In the genomic region with DNA sequence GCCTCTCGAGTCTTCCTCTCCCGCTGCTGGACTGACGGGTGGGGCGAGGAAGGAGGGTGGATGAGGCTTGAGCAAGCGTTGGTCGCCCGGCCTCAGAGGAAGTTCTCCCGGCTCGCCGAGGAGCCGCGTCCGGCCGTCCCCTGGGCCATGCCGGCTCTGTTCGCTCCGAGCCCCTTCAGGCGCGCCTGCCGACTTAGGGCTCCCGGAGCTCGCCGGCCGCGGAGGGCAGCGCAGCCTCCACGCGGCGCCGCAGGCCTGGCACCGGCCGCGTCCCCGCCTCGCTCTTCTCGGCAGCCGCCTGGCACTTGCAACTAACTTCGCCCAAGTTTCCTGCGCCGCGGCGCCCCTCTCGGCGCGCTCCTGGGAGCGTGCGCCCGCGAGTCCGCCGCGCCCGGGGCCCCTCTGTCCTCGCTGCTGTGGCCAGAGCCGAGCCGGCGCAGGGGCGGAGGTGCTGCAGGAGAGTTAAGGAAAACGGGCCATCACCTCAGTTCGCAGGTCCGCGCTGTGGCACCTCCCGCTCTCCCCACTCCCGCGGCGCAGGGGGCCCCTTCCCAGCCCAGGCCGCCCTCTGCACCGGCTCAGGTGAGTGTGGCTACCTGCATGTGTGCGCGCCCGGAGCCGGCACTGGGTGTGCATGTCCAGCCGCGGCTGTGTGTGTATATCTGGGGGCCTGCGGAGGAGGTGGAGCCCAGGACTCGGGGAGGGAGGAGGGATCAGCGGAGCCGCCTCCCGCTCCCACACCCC, we compare ENCODE assay signal across 8 cellular contexts. TPM values are rescaled to one million over a fixed set of nuclear protein-coding genes. Genes with fewer than 3 reads are reported as not detected.
DNase-seq lines count a peak whose midpoint lies in the region; ATAC-seq and TF ChIP-seq lines count a peak whose summit lies in the region.

No MANE protein-coding gene starts in this region.

- no peaks in the 10 kb centered on the region for H3K27me3 ChIP-seq in PC-3 (ENCODE audit: low read length)
- no peaks in the 10 kb centered on the region for H3K27me3 ChIP-seq in Karpas-422 (ENCODE audit: low read length)

- no peak for TF ChIP-seq CTCF in PC-3 (conservative IDR thresholded peaks at IDR 0.05; ENCODE audit: low read depth, low read length)

- H3K27ac ChIP-seq in PC-3 (ENCODE audit: low read length) (peak overlapping the region; percentile 75), Karpas-422 (ENCODE audit: low read length) (no peak overlapping the region)

- H3F3A ChIP-seq in PC-3 (ENCODE audit: low read length, unreplicated experiment) = no peaks in the 10 kb centered on the region

- H3K36me3 ChIP-seq in PC-3 (ENCODE audit: low read depth, low read length) (no peaks in the 10 kb centered on the region), Karpas-422 (ENCODE audit: insufficient read depth, low read length) (no peaks in the 10 kb centered on the region)

- H3K9ac ChIP-seq in PC-3 (ENCODE audit: low read length) = peak overlapping the region; percentile 91
- H3K9ac ChIP-seq in Karpas-422 (ENCODE audit: low read length) = no peak overlapping the region

- H2AFZ ChIP-seq in PC-3 (ENCODE audit: low read length) = peak overlapping the region; percentile 53; the same call in 1 of the 2 replicates
- no peak overlapping the region for H2AFZ ChIP-seq in Karpas-422 (ENCODE audit: low read length)

- POLR2A ChIA-PET in PC-3 (lab: Charles Lee; ENCODE audit: unreplicated experiment) = interaction anchor here (0.6 to 0.7 kb wide), 4 partner anchors 73 to 1331 kb away, joined by 4 to 8 read pairs (median 4); no protein-coding TSS in a partner anchor

- H4K20me1 ChIP-seq in PC-3 (ENCODE audit: low read length) (peaks cover 6% of the 10 kb centered on the region; the same call in 1 of the 2 replicates), Karpas-422 (ENCODE audit: insufficient read depth, low read depth, low read length) (no peaks in the 10 kb centered on the region)

- H3K4me1 ChIP-seq in PC-3 (ENCODE audit: insufficient read depth, low read length) = 0 out of 2 replicates have a peak, but pooled peaks cover 26% of the 10 kb centered on the region
- H3K4me1 ChIP-seq in Karpas-422 (ENCODE audit: low read length) = no peaks in the 10 kb centered on the region

- H3K4me3 ChIP-seq in PC-3 (ENCODE audit: low read length) = peak overlapping the region; percentile 98
- H3K4me3 ChIP-seq in Karpas-422 (ENCODE audit: low read length) = no peak overlapping the region

- H3K9me2 ChIP-seq in PC-3 (replicated peaks; ENCODE audit: low read length) (no peaks in the 10 kb centered on the region), Karpas-422 (replicated peaks; ENCODE audit: insufficient read depth, low read length) (no peaks in the 10 kb centered on the region)

- peaks cover 74% of the 10 kb centered on the region for H3K79me2 ChIP-seq in PC-3 (ENCODE audit: low read length)
- no peaks in the 10 kb centered on the region for H3K79me2 ChIP-seq in Karpas-422 (ENCODE audit: low read length)

- H3K4me2 ChIP-seq in PC-3 (ENCODE audit: low read length) (peak overlapping the region; percentile 97), Karpas-422 (ENCODE audit: low read depth, low read length, poor library complexity, severe bottlenecking) (no peak overlapping the region)

- ATAC-seq in PC-3 = peak; percentile 56
- ATAC-seq in HG03139 (IDR thresholded peaks at IDR 0.05; ENCODE audit: unreplicated experiment) = no peak

- CTCF ChIA-PET in PC-3 (lab: Charles Lee) = interaction anchor here (1.0 kb wide), 1 partner anchor 38 kb away, joined by 3 read pairs; no protein-coding TSS in a partner anchor

- intact Hi-C loops in PC-3 (cut with micrococcal nuclease) = loop anchor here (2.0 to 10.0 kb wide), 7 partner anchors 56 to 404 kb away; no protein-coding TSS in a partner anchor

- DNase-seq in NCI-H2227 (lab: John Stamatoyannopoulos, UW; ENCODE audit: unreplicated experiment) (peak; percentile 6), NCI-H2227 treated with DMSO at 0.1 percent for 48 hours (lab: John Stamatoyannopoulos, UW) (no peak), PC-3 (peak; percentile 74), fibroblast of gingiva (ENCODE audit: low read depth) (peak; percentile 64), nucleus accumbens (lab: John Stamatoyannopoulos, UW) (peak in 41 of 56 donors; percentile 5 to 76 (median 50)), Karpas-422 (no peak)
- no peak for DNase-seq in stimulated activated CD4-positive, alpha-beta T cell treated with anti-CD3 and anti-CD28 coated beads, Interleukin-4, amount 100 ng/mL, for 1 hour

- no peaks in the 10 kb centered on the region for H3K9me3 ChIP-seq in PC-3 (ENCODE audit: low read length)
- H3K9me3 ChIP-seq in Karpas-422 (ENCODE audit: low read length) = no peaks in the 10 kb centered on the region

- BruUV-seq in PC-3 (replicated peaks; lab: Mats Ljungman, UMichigan) = no TSS peak

RNA-seq across cellular contexts. Expression of a gene that starts 0.6 kb away (rescaled TPM):
- 14.4 and 16.2 TPM in 2 replicates for total RNA-seq in PC-3 (2014; rRNA removed)
- not detected in 2 replicates for total RNA-seq in Karpas-422 (2014; rRNA removed; shearing (Covaris generic); ENCODE audit: low replicate concordance)

Comparison
In these comparisons a context has a peak if more than half of its experiments do, and no peak if none do; other contexts are left out.
1. DNase-seq: peak in NCI-H2227 (single experiment), PC-3 (single experiment), fibroblast of gingiva (single experiment) and nucleus accumbens (41 of 56); none in NCI-H2227 treated with DMSO at 0.1 percent for 48 hours (single experiment), stimulated activated CD4-positive, alpha-beta T cell treated with anti-CD3 and anti-CD28 coated beads, Interleukin-4, amount 100 ng/mL, for 1 hour (single experiment) and Karpas-422 (single experiment).
2. RNA of a gene that starts 0.6 kb away (total RNA-seq): 14.4 to 16.2 TPM in PC-3; not detected in Karpas-422; every median in the first group is over 10 times any median in the second.